29 cellular contexts compared by ENCODE assay signal in genomic region chr1:3905953-3906671, GRCh38. TPM values are rescaled to one million over a fixed set of nuclear protein-coding genes. Genes with fewer than 3 reads are reported as not detected.
DNase-seq lines count a peak whose midpoint lies in the region; ATAC-seq and TF ChIP-seq lines count a peak whose summit lies in the region.
"Had no signal": no experiment of that assay in that cellular context is flagged by ENCODE, and none has a peak within 500 bp of the region (broad histone marks: within the 10 kb centered on the region; RNA-seq: fewer than 3 reads in every experiment).

No MANE protein-coding gene starts in this region.

- H3K4me3 ChIP-seq in DND-41 (ENCODE audit: low read depth in 1 of 2, low read length in 2 of 2) = no peak overlapping the region
- no peak overlapping the region for H3K4me3 ChIP-seq in RWPE2 (ENCODE audit: severe bottlenecking)
- H3K4me3 ChIP-seq: heart right ventricle, pancreas, Peyer's patch, tibial nerve had no signal

- H3K9me3 Mint-ChIP-seq in memory B cell = no peaks in the 10 kb centered on the region
- no peaks in the 10 kb centered on the region for H3K9me3 Mint-ChIP-seq in activated naive CD4-positive, alpha-beta T cell treated with anti-CD3 and anti-CD28 coated beads for 36 hours
- H3K9me3 Mint-ChIP-seq: activated naive CD4-positive, alpha-beta T cell treated with anti-CD3 and anti-CD28 coated beads, Interleukin-2, amount 10 ng/mL, durations not matched to agents 7 days and 5 days; dendritic cell treated with granulocyte-macrophage colony-stimulating factor and Interleukin-4, amounts not matched to agents 40 ng/mL and 50 ng/mL, for 4 days; mesothelial cell of epicardium; natural killer cell; stimulated activated naive CD8-positive, alpha-beta T cell treated with anti-CD3 and anti-CD28 coated beads, Interleukin-15, amount 100 ng/mL, for 72 hours had no signal

- H3K27ac Mint-ChIP-seq in memory B cell = peak overlapping the region; percentile 21
- H3K27ac Mint-ChIP-seq in activated naive CD4-positive, alpha-beta T cell treated with anti-CD3 and anti-CD28 coated beads for 36 hours = no peak overlapping the region
- H3K27ac Mint-ChIP-seq: activated naive CD4-positive, alpha-beta T cell treated with anti-CD3 and anti-CD28 coated beads, Interleukin-2, amount 10 ng/mL, durations not matched to agents 7 days and 5 days; dendritic cell treated with granulocyte-macrophage colony-stimulating factor and Interleukin-4, amounts not matched to agents 40 ng/mL and 50 ng/mL, for 4 days; mesothelial cell of epicardium; natural killer cell; stimulated activated naive CD8-positive, alpha-beta T cell treated with anti-CD3 and anti-CD28 coated beads, Interleukin-15, amount 100 ng/mL, for 72 hours; T-helper 17 cell had no signal

- H3K4me1 ChIP-seq in DND-41 (ENCODE audit: insufficient read depth, low read length) = peaks cover 39% of the 10 kb centered on the region
- no peaks in the 10 kb centered on the region for H3K4me1 ChIP-seq in RWPE2 (ENCODE audit: insufficient read depth, poor library complexity, severe bottlenecking)
- H3K4me1 ChIP-seq: Caco-2, pancreas had no signal

- H3K9me3 ChIP-seq in DND-41 (ENCODE audit: insufficient read depth, low read length, severe bottlenecking) (no peaks in the 10 kb centered on the region), RWPE2 (ENCODE audit: severe bottlenecking) (no peaks in the 10 kb centered on the region)
- H3K9me3 ChIP-seq: Caco-2, heart right ventricle, pancreas, Peyer's patch, tibial nerve had no signal

- TF ChIP-seq CTCF in DND-41 (IDR thresholded peaks at IDR 0.05; ENCODE audit: borderline replicate concordance, extremely low read depth, low read length, poor library complexity, severe bottlenecking) (no peak), RWPE2 (IDR thresholded peaks at IDR 0.05; ENCODE audit: poor library complexity, severe bottlenecking) (no peak)

- H3K36me3 ChIP-seq in DND-41 (ENCODE audit: insufficient read depth, low read length) = no peaks in the 10 kb centered on the region
- H3K36me3 ChIP-seq in RWPE2 (ENCODE audit: low read depth) = no peaks in the 10 kb centered on the region
- H3K36me3 ChIP-seq: heart right ventricle, pancreas, Peyer's patch, tibial nerve, WERI-Rb-1 had no signal

- peaks cover 6% of the 10 kb centered on the region for H3K27me3 Mint-ChIP-seq in memory B cell
- H3K27me3 Mint-ChIP-seq in activated naive CD4-positive, alpha-beta T cell treated with anti-CD3 and anti-CD28 coated beads for 36 hours (ENCODE audit: low read depth) = no peaks in the 10 kb centered on the region

- peaks cover 20% of the 10 kb centered on the region for H3K4me1 Mint-ChIP-seq in memory B cell
- peaks cover 31% of the 10 kb centered on the region for H3K4me1 Mint-ChIP-seq in activated naive CD4-positive, alpha-beta T cell treated with anti-CD3 and anti-CD28 coated beads for 36 hours (ENCODE audit: low read depth)

- H4K20me1 ChIP-seq in DND-41 (ENCODE audit: insufficient read depth, low read length) = 0 out of 2 replicates have a peak, but pooled peaks cover 8% of the 10 kb centered on the region

- H3K27ac ChIP-seq in DND-41 (ENCODE audit: low read length) = no peak overlapping the region
- no peak overlapping the region for H3K27ac ChIP-seq in RWPE2 (ENCODE audit: poor library complexity, severe bottlenecking)
- H3K27ac ChIP-seq: heart right ventricle, pancreas, Peyer's patch, tibial nerve, WERI-Rb-1 had no signal

- no peak overlapping the region for H2AFZ ChIP-seq in DND-41 (ENCODE audit: low read depth, low read length)

- CTCF ChIA-PET in activated naive CD4-positive, alpha-beta T cell treated with anti-CD3 and anti-CD28 coated beads for 36 hours (lab: Charles Lee) = interaction anchor here (1.0 kb wide), 1 partner anchor 11 kb away, joined by 3 read pairs; no protein-coding TSS in a partner anchor

- H3K79me2 ChIP-seq in DND-41 (ENCODE audit: insufficient read depth, low read length) = no peaks in the 10 kb centered on the region

- H3K4me3 Mint-ChIP-seq in memory B cell = no peak overlapping the region
- no peak overlapping the region for H3K4me3 Mint-ChIP-seq in activated naive CD4-positive, alpha-beta T cell treated with anti-CD3 and anti-CD28 coated beads for 36 hours
- H3K4me3 Mint-ChIP-seq: activated naive CD4-positive, alpha-beta T cell treated with anti-CD3 and anti-CD28 coated beads, Interleukin-2, amount 10 ng/mL, durations not matched to agents 7 days and 5 days; dendritic cell treated with granulocyte-macrophage colony-stimulating factor and Interleukin-4, amounts not matched to agents 40 ng/mL and 50 ng/mL, for 4 days; mesothelial cell of epicardium; natural killer cell; stimulated activated naive CD8-positive, alpha-beta T cell treated with anti-CD3 and anti-CD28 coated beads, Interleukin-15, amount 100 ng/mL, for 72 hours; T-helper 17 cell had no signal

- H3K9ac ChIP-seq in DND-41 (ENCODE audit: low read depth, low read length) = no peak overlapping the region

- H3K4me2 ChIP-seq in DND-41 (ENCODE audit: insufficient read depth, low read length) = no peak overlapping the region

- H3K27me3 ChIP-seq in DND-41 (ENCODE audit: insufficient read depth, low read length, poor library complexity) = peaks cover 6% of the 10 kb centered on the region
- no peaks in the 10 kb centered on the region for H3K27me3 ChIP-seq in RWPE2 (ENCODE audit: insufficient read depth, poor library complexity, severe bottlenecking)
- H3K27me3 ChIP-seq: pancreas, Peyer's patch had no signal

- intact Hi-C loops in posterior vena cava (cut with DNase I) = no loop called here
- intact Hi-C loops in activated naive CD4-positive, alpha-beta T cell treated with anti-CD3 and anti-CD28 coated beads for 36 hours (cut with micrococcal nuclease) = loop anchor here (5.0 kb wide), 1 partner anchor 1841 kb away; no protein-coding TSS in a partner anchor

- no peaks in the 10 kb centered on the region for H3K36me3 Mint-ChIP-seq in memory B cell
- no peaks in the 10 kb centered on the region for H3K36me3 Mint-ChIP-seq in activated naive CD4-positive, alpha-beta T cell treated with anti-CD3 and anti-CD28 coated beads for 36 hours (ENCODE audit: low read depth)
- H3K36me3 Mint-ChIP-seq: activated naive CD4-positive, alpha-beta T cell treated with anti-CD3 and anti-CD28 coated beads, Interleukin-2, amount 10 ng/mL, durations not matched to agents 7 days and 5 days; mesothelial cell of epicardium; natural killer cell had no signal

- ATAC-seq in DND-41 (ENCODE audit: insufficient read depth, low read depth) = 0 out of 3 replicates have a peak, but pooled peaks have one; percentile 22
- no peak for ATAC-seq in RWPE2 (ENCODE audit: low read depth)
- no peak for ATAC-seq in memory B cell (ENCODE audit: low read depth)
- ATAC-seq: heart right ventricle; left colon; natural killer cell; pancreas; right cardiac atrium; stimulated activated naive CD8-positive, alpha-beta T cell treated with anti-CD3 and anti-CD28 coated beads, Interleukin-15, amount 100 ng/mL, for 72 hours; T-helper 17 cell had no signal

- peak; percentile 5 for DNase-seq in NCI-H146 (lab: John Stamatoyannopoulos, UW)
- no peak for DNase-seq in NCI-H146 treated with DMSO at 0.1 percent for 48 hours (lab: John Stamatoyannopoulos, UW; ENCODE audit: unreplicated experiment)
- DNase-seq in DND-41 = peak; percentile 26
- peak; percentile 38 for DNase-seq in RWPE2 (ENCODE audit: low spot score)
- no peak for DNase-seq in memory B cell (ENCODE audit: low spot score in 2 of 2)
- DNase-seq in posterior vena cava (ENCODE audit: low spot score) = no peak
- DNase-seq in activated naive CD4-positive, alpha-beta T cell treated with anti-CD3 and anti-CD28 coated beads for 36 hours = no peak
- DNase-seq in activated gamma-delta T cell (lab: John Stamatoyannopoulos, UW) = no peak
- DNase-seq: 8988T; activated naive CD4-positive, alpha-beta T cell treated with anti-CD3 and anti-CD28 coated beads, Interleukin-2, amount 10 ng/mL, durations not matched to agents 7 days and 5 days; activated T-cell treated with anti-CD3 and anti-CD28 coated beads for 4 hours; AML-193; amygdala; Caco-2; heart right ventricle; left colon; natural killer cell; NCI-H1436; NCI-H2171 treated with DMSO at 0.1 percent for 48 hours; NCI-H82; pancreas; right cardiac atrium; stimulated activated naive CD8-positive, alpha-beta T cell treated with anti-CD3 and anti-CD28 coated beads, Interleukin-15, amount 100 ng/mL, for 72 hours; T-helper 17 cell; WERI-Rb-1 had no signal

RNA-seq across cellular contexts. Expression of gene C1orf174, which starts 6.0 kb away (rescaled TPM):
- 10 to 100 TPM; 18.7 to 20.4 TPM for total RNA-seq in posterior vena cava
- 10 to 100 TPM; 29.5 to 30.6 TPM for total RNA-seq in activated naive CD4-positive, alpha-beta T cell treated with anti-CD3 and anti-CD28 coated beads for 36 hours

RNA-seq across cellular contexts. Expression of gene DFFB, which starts 48.8 kb away (rescaled TPM):
- total RNA-seq in posterior vena cava = 1 to 10 TPM; 4.8 to 5.2 TPM
- total RNA-seq in activated naive CD4-positive, alpha-beta T cell treated with anti-CD3 and anti-CD28 coated beads for 36 hours = 1 to 10 TPM; 6.3 to 6.5 TPM

RNA-seq across cellular contexts. Expression of gene CEP104, which starts 49.1 kb away (rescaled TPM):
- 10 to 100 TPM; 40.1 to 57.9 TPM for total RNA-seq in posterior vena cava
- total RNA-seq in activated naive CD4-positive, alpha-beta T cell treated with anti-CD3 and anti-CD28 coated beads for 36 hours = 10 to 100 TPM; 25.4 to 27.3 TPM

Comparison
In these comparisons a context has a peak if more than half of its experiments do, and no peak if none do; other contexts are left out.
1. DNase-seq: peak in NCI-H146 (single experiment), DND-41 (single experiment) and RWPE2 (single experiment); none in NCI-H146 treated with DMSO at 0.1 percent for 48 hours (single experiment), memory B cell (0 of 2), posterior vena cava (single experiment), activated naive CD4-positive, alpha-beta T cell treated with anti-CD3 and anti-CD28 coated beads for 36 hours (single experiment) and activated gamma-delta T cell (single experiment).